ENCODE assay signal across 8 cellular contexts in the genomic region with DNA sequence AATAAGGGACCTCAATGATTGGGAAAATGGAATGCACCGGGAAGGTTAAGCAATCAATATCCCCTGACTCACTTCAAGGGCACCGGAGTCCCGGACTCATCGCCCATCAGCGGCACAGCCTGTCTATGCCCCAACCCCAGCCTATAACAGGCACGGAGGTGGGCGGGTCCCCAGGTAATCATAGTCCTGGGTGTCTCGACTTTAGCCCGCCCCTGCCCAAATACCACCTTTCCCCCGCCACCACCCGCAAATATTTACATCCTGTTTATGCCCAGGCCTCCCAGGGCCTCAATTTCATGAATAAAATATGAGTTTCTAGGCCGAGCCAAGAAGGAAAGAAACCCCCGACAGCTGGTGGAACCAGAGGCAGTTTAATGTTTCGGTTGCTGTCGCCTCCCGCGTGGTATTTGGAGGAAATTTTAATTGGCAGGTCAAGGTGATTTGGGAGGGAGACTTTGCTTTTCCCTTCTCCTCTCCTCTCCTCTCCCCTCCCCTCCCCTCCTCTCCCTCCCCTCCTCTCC. TPM values are rescaled to one million over a fixed set of nuclear protein-coding genes. Genes with fewer than 3 reads are reported as not detected.
DNase-seq lines count a peak whose midpoint lies in the region; ATAC-seq and TF ChIP-seq lines count a peak whose summit lies in the region.

No MANE protein-coding gene starts in this region.

- no peak overlapping the region for H3K9ac ChIP-seq in parathyroid adenoma

- H3K9me3 Mint-ChIP-seq in activated naive CD8-positive, alpha-beta T cell treated with anti-CD3 and anti-CD28 coated beads, Interleukin-2, amount 50 U/mL, for 24 hours: no peaks in the 10 kb centered on the region

- H3K79me2 ChIP-seq in parathyroid adenoma: no peaks in the 10 kb centered on the region

- no peaks in the 10 kb centered on the region for H3K9me3 ChIP-seq in SJSA1 (replicated peaks)
- no peaks in the 10 kb centered on the region for H3K9me3 ChIP-seq in heart right ventricle
- no peaks in the 10 kb centered on the region for H3K9me3 ChIP-seq in parathyroid adenoma (ENCODE audit: control insufficient read depth, low read length)

- TF ChIP-seq CTCF in heart right ventricle (IDR thresholded peaks at IDR 0.05): peak in 1 of 9 donors; percentile 14
- TF ChIP-seq CTCF in parathyroid adenoma (IDR thresholded peaks at IDR 0.05): no peak

- peaks cover 8% of the 10 kb centered on the region for H3K27me3 Mint-ChIP-seq in activated naive CD8-positive, alpha-beta T cell treated with anti-CD3 and anti-CD28 coated beads, Interleukin-2, amount 50 U/mL, for 24 hours

- peaks cover 16% of the 10 kb centered on the region for H3K4me1 Mint-ChIP-seq in activated naive CD8-positive, alpha-beta T cell treated with anti-CD3 and anti-CD28 coated beads, Interleukin-2, amount 50 U/mL, for 24 hours

- peak; percentile 28 for TF ChIP-seq POLR2A in GM18505 (IDR thresholded peaks at IDR 0.05; ENCODE audit: borderline replicate concordance, extremely low read depth, insufficient read depth, insufficient read length)

- peak; percentile 71 for DNase-seq in A172 (ENCODE audit: low spot score)
- peak; percentile 84 for DNase-seq in LHCN-M2 (ENCODE audit: low read depth)
- peak; percentile 33 to 62 for DNase-seq in SJSA1 (ENCODE audit: low read depth in 1 of 2, low spot score in 2 of 2)
- DNase-seq in activated naive CD8-positive, alpha-beta T cell treated with anti-CD3 and anti-CD28 coated beads, Interleukin-2, amount 50 U/mL, for 24 hours: peak; percentile 47
- peak in 1 of 2 donors; percentile 76 for DNase-seq in heart right ventricle

- H3K4me2 ChIP-seq in parathyroid adenoma (ENCODE audit: low read length): peak overlapping the region; percentile 75

- intact Hi-C loops in heart right ventricle (cut with DNase I): loop anchor here in 1 of 10 donors (10.0 kb wide), 1 partner anchor 205 kb away; no protein-coding TSS in a partner anchor

- WGBS in heart right ventricle, 2 donors: 1% methylated on average over 17 of the region's 17 CpGs

- H3K36me3 ChIP-seq in SJSA1 (no peaks in the 10 kb centered on the region), heart right ventricle (no peaks in the 10 kb centered on the region), parathyroid adenoma (ENCODE audit: control insufficient read depth, insufficient read depth, low read length) (no peaks in the 10 kb centered on the region)

- peaks cover 41% of the 10 kb centered on the region for H3K4me1 ChIP-seq in SJSA1 (replicated peaks)
- H3K4me1 ChIP-seq in heart right ventricle: peaks cover 3 to 41% (median 27%) of the 10 kb centered on the region in 9 donors
- no peaks in the 10 kb centered on the region for H3K4me1 ChIP-seq in parathyroid adenoma

- no peaks in the 10 kb centered on the region for H3K36me3 Mint-ChIP-seq in activated naive CD8-positive, alpha-beta T cell treated with anti-CD3 and anti-CD28 coated beads, Interleukin-2, amount 50 U/mL, for 24 hours (ENCODE audit: low read depth)

- H3K27me3 ChIP-seq in SJSA1 (replicated peaks) (no peaks in the 10 kb centered on the region), heart right ventricle (no peaks in the 10 kb centered on the region), parathyroid adenoma (ENCODE audit: control insufficient read depth, insufficient read depth, low read length) (no peaks in the 10 kb centered on the region)

- peak overlapping the region; percentile 70 for H3K4me3 Mint-ChIP-seq in activated naive CD8-positive, alpha-beta T cell treated with anti-CD3 and anti-CD28 coated beads, Interleukin-2, amount 50 U/mL, for 24 hours

- H3K27ac ChIP-seq in SJSA1 (no peak overlapping the region), heart right ventricle (peak overlapping the region in 4 of 10 donors; percentile 23 to 62 (median 44)), parathyroid adenoma (no peak overlapping the region)

- no peak overlapping the region for H3K27ac Mint-ChIP-seq in activated naive CD8-positive, alpha-beta T cell treated with anti-CD3 and anti-CD28 coated beads, Interleukin-2, amount 50 U/mL, for 24 hours

- H2AFZ ChIP-seq in parathyroid adenoma: peak overlapping the region; percentile 92

- H3K4me3 ChIP-seq in SJSA1 (peak overlapping the region; percentile 30), heart right ventricle (peak overlapping the region; percentile 45 to 67 (median 60)), parathyroid adenoma (ENCODE audit: low read depth, low read length) (peak overlapping the region; percentile 58)

- ATAC-seq in GM18505 (IDR thresholded peaks at IDR 0.05; ENCODE audit: unreplicated experiment): peak; percentile 40
- peak; percentile 67 for ATAC-seq in activated naive CD8-positive, alpha-beta T cell treated with anti-CD3 and anti-CD28 coated beads, Interleukin-2, amount 50 U/mL, for 24 hours
- ATAC-seq in heart right ventricle: peak in 5 of 8 donors; percentile 18 to 52 (median 38)
- ATAC-seq in HG03342 (IDR thresholded peaks at IDR 0.05; ENCODE audit: unreplicated experiment): no peak

RNA-seq across cellular contexts. Expression of gene RFC2, which starts 15.6 kb away (rescaled TPM):
- total RNA-seq in A172 (2014; rRNA removed; shearing (Covaris generic)): 99.1 and 138 TPM in 2 replicates
- total RNA-seq in LHCN-M2 (2014; rRNA removed) (85.3 and 99.9 TPM in 2 replicates), heart right ventricle (10 to 100 TPM in 8 of 10 donors, 1 to 10 TPM in 2; 7.0 to 13.1 (median 10.7) TPM)
- 55.3 TPM for polyA plus RNA-seq in LHCN-M2 (2012)
- 58.6 and 77.1 TPM in 2 replicates for total RNA-seq in SJSA1 (2014; rRNA removed; shearing (Covaris generic))
- 10 to 100 TPM in 1 of 2 donors, 1 to 10 TPM in 1; 8.0 to 18.5 TPM for polyA plus RNA-seq in heart right ventricle

RNA-seq across cellular contexts. Expression of gene CLIP2, which starts 19.4 kb away (rescaled TPM):
- 43.9 and 47.4 TPM in 2 replicates for total RNA-seq in A172 (2014; rRNA removed; shearing (Covaris generic))
- total RNA-seq in LHCN-M2 (2014; rRNA removed): 37.1 and 39.4 TPM in 2 replicates
- 28.6 TPM for polyA plus RNA-seq in LHCN-M2 (2012)
- total RNA-seq in SJSA1 (2014; rRNA removed; shearing (Covaris generic)): 18.3 and 18.8 TPM in 2 replicates
- total RNA-seq in heart right ventricle: 10 to 100 TPM in 1 of 10 donors, 1 to 10 TPM in 9; 5.1 to 11.3 (median 7.0) TPM
- 1 to 10 TPM; 4.5 to 6.1 TPM for polyA plus RNA-seq in heart right ventricle
